ENCODE assay signal across 20 cellular contexts in the genomic region with DNA sequence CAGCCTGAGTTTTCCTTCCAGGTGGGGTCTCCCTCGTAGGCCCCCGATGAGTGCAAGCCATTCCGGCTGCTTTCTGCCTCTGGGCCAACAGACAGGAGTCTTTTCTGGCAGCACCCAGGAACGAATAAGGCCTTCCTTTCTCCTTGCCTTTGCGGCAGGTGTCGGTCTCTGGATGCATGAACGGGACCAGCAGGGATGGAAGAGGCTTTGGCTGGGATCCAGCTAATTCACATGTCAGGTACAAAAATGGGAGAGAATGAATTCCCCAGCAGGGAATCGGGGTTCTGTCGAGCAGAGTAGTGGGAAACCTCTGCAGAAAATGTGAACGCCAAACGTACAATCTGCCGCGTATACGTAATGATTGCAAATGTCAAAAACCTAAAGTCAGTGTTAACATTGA.
"Had no signal": no experiment of that assay in that cellular context is flagged by ENCODE, and none has a peak within 500 bp of the region (broad histone marks: within the 10 kb centered on the region; RNA-seq: fewer than 3 reads in every experiment).

No MANE protein-coding gene starts in this region.

- DNase-seq: activated CD4-positive, CD25-positive, alpha-beta regulatory T cell treated with anti-CD3 and anti-CD28 coated beads, Interleukin-2, amount 50 U/mL, for 72 hours; activated gamma-delta T cell; activated naive CD4-positive, alpha-beta T cell treated with anti-CD3 and anti-CD28 coated beads, Interleukin-2, amount 50 U/mL, for 16 hours; activated naive CD8-positive, alpha-beta T cell treated with anti-CD3 and anti-CD28 coated beads, Interleukin-2, amount 50 U/mL, for 24 hours; aorta; effector memory CD4-positive, alpha-beta T cell; foreskin keratinocyte; lower lobe of right lung; mesendoderm; mucosa of descending colon; occipital lobe; retina; sigmoid colon; stimulated activated CD8-positive, alpha-beta memory T cell treated with anti-CD3 and anti-CD28 coated beads, Interleukin-4, amount 100 ng/mL, for 48 hours; stimulated activated naive B cell treated with anti-CD40 and anti-IgM and Interleukin-4, amounts not matched to agents 10 μg/mL and 1 μg/mL and 100 μg/mL, for 72 hours; transverse colon had no signal

- H3K4me3 ChIP-seq: lower lobe of right lung, mucosa of descending colon, sigmoid colon, smooth muscle cell, transverse colon had no signal

- ATAC-seq: foreskin keratinocyte, lower lobe of right lung, mucosa of descending colon had no signal

- FAIRE-seq: keratinocyte, urothelium cell line had no signal

- H3K27ac ChIP-seq: foreskin keratinocyte, lower lobe of right lung, sigmoid colon, transverse colon, VCaP had no signal

- H3K36me3 ChIP-seq: lower lobe of right lung, sigmoid colon, transverse colon had no signal

- H3K4me2 ChIP-seq: smooth muscle cell had no signal

- H3K4me1 ChIP-seq: foreskin keratinocyte, transverse colon had no signal

- H3K27me3 ChIP-seq: foreskin keratinocyte, sigmoid colon, transverse colon had no signal

- H3K9me3 ChIP-seq: lower lobe of right lung, mucosa of descending colon, sigmoid colon, transverse colon had no signal
